In the genomic region with DNA sequence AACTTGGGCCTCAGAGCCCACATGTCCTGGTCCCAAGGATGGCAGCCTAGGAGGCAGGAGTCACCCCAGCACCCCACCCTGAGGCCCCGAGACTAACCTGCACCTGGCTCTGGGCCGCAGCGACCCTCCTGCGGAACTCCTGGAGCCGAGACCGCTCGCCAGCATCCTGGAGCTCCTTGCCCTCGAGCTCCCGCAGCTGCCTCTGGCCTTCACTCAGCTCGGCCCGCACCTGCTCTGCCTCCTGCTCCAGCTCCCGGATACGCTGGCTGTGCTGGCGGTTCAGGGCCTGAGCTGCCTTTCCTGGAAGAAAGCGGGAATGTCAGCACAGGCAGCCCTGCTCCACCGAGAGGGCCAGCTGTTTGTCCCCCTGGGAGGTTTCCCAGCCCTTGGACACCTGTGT, we compare ENCODE assay signal across 1 cellular context.
TF ChIP-seq lines count a peak whose summit lies in the region.

No MANE protein-coding gene starts in this region.

TF ChIP-seq in HEK293, 187 proteins besides CTCF, POLR2A, EP300 and RAD21 (continued from another document):
- TF ChIP-seq ZNF48 (tag by site-specific recombination; IDR thresholded peaks at IDR 0.05) (no peak), ZNF600 (tag by site-specific recombination; IDR thresholded peaks at IDR 0.05) (peak; percentile 21; the same call in 1 of the 2 replicates), ZNF76 (tag by site-specific recombination; IDR thresholded peaks at IDR 0.05; ENCODE audit: borderline replicate concordance, low read depth) (no peak)
